8 cellular contexts compared by ENCODE assay signal in genomic region chr20:3407426-3408250, GRCh38. TPM values are rescaled to one million over a fixed set of nuclear protein-coding genes. Genes with fewer than 3 reads are reported as not detected.
DNase-seq lines count a peak whose midpoint lies in the region; ATAC-seq and TF ChIP-seq lines count a peak whose summit lies in the region.

DNAAF9 (minus strand) TSS chr20:3407669; CDS start chr20:3407557, 112 bp downstream.

- no peaks in the 10 kb centered on the region for H3K36me3 ChIP-seq in endodermal cell (ENCODE audit: control insufficient read depth, insufficient read depth, low read length)

- peaks cover 19% of the 10 kb centered on the region for H3K27me3 Mint-ChIP-seq in endodermal cell (ENCODE audit: insufficient read depth)

- DNase-seq in NCI-H69 (lab: John Stamatoyannopoulos, UW), result peak; percentile 66
- peak; percentile 45 for DNase-seq in activated CD8-positive, alpha-beta memory T cell treated with anti-CD3 and anti-CD28 coated beads, Interleukin-2, amount 50 U/mL, for 1 hour (ENCODE audit: extremely low read depth)
- peak; percentile 92 for DNase-seq in endodermal cell
- peak; percentile 92 for DNase-seq in mesenteric fat pad (ENCODE audit: low spot score)
- DNase-seq in stimulated activated CD8-positive, alpha-beta memory T cell treated with anti-CD3 and anti-CD28 coated beads, Interleukin-12 subunit alpha, Interleukin-12 subunit beta, amount 100 ng/mL, for 4 hours (ENCODE audit: low read depth), result peak; percentile 57

- ATAC-seq in HG03108 (IDR thresholded peaks at IDR 0.05; ENCODE audit: unreplicated experiment), result peak; percentile 60
- ATAC-seq in HG03565 (IDR thresholded peaks at IDR 0.05; ENCODE audit: unreplicated experiment), result no peak

- H3K9me3 ChIP-seq in endodermal cell (ENCODE audit: control insufficient read depth, low read length), result peaks cover 7% of the 10 kb centered on the region

- H3K4me1 ChIP-seq in endodermal cell (ENCODE audit: control insufficient read depth, insufficient read depth, low read length), result peaks cover 4% of the 10 kb centered on the region

- peak within 1 kb of the TSS; percentile 93 for H3K4me3 Mint-ChIP-seq in endodermal cell

- H3K27me3 ChIP-seq in endodermal cell (ENCODE audit: control insufficient read depth, insufficient read depth, low read length, poor library complexity, severe bottlenecking), result peaks cover 6% of the 10 kb centered on the region

- peaks cover 10% of the 10 kb centered on the region for H3K4me1 Mint-ChIP-seq in endodermal cell

- peak; percentile 41 for TF ChIP-seq CTCF in GM12875 (IDR thresholded peaks at IDR 0.05; ENCODE audit: borderline replicate concordance, insufficient read depth, low read depth, low read length)
- peak; percentile 76 for TF ChIP-seq CTCF in endodermal cell (conservative IDR thresholded peaks at IDR 0.05)

- no peaks in the 10 kb centered on the region for H3K9me3 Mint-ChIP-seq in endodermal cell

- H3K27ac ChIP-seq in endodermal cell (ENCODE audit: low read depth, low read length), result peak within 1 kb of the TSS; percentile 10

- peak within 1 kb of the TSS; percentile 73 for H3K9ac ChIP-seq in endodermal cell (ENCODE audit: extremely low read depth, low read length, poor library complexity, severe bottlenecking)

- H3K4me3 ChIP-seq in GM12875 (ENCODE audit: low read depth, low read length) (peak within 1 kb of the TSS; percentile 48), endodermal cell (ENCODE audit: low read length) (peak within 1 kb of the TSS; percentile 97)

- peak within 1 kb of the TSS; percentile 98 for H3K27ac Mint-ChIP-seq in endodermal cell

- 0% methylated on average over 26 to 80 of the region's 103 CpGs for WGBS in endodermal cell (ENCODE audit: insufficient coverage in 1 of 2, insufficient read length in 1 of 2), 2 experiments

- H3K36me3 Mint-ChIP-seq in endodermal cell (ENCODE audit: low read depth), result no peaks in the 10 kb centered on the region

RNA-seq across cellular contexts. Expression of gene DNAAF9, which starts in this region (rescaled TPM):
- total RNA-seq in endodermal cell, result 10 to 100 TPM in 1 of 2 donors, 1 to 10 TPM in 1; 9.6 to 12.1 TPM
- polyA plus RNA-seq in endodermal cell (2013, experiment 1 of 2), result 13.1 TPM
- polyA plus RNA-seq in endodermal cell (2013, experiment 2 of 2), result 12.3 TPM
- total RNA-seq in mesenteric fat pad, result 26.1 TPM
